In the genomic region with DNA sequence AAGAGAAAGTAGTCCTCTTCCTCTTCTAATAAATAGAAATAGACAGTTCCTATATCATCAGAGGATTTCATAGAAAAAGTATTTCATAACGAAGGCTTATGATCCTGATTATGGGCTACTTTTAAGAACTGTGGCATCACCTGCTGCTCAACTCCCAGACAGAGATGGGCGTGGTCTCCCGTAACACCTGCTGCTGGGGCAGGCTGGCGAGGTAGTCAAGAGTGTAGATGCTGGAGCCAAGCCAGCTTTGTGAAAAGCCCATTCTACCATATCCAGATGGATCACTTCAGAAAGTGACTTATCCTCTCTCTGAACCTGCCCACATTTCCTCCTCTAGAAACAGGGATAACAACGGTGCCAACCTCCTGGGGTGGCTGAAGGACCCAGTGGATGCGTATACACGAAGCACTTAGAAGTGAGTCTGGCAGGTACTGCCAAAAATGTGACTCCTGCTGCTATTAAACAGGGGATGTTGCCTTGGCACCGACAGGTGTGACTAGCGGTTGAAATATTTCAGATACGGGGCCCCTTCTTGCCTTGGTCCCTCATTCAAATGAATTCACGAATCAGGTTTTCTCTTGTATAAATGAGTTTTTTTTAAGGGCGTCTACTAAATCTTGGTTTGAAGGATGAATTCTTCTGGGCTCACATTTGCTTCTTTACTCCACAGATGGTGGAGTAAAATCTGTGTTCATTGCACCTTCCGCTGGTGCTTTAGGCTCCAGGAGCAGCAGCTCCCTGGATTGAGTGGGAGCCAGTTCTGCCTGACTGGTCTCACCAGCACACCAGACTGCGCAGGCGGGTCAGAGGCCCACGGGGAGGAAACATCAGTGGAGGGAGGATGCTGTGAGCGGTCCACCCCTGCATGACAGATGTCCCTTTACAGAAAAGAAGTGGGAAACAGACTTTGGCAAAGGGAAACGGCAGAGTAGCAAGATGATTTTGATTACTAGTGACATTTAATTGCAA, we compare ENCODE assay signal across 15 cellular contexts.
A peak's percentile ranks its signal among the peaks of the same experiment; 100 is the strongest.
DNase-seq lines count a peak whose midpoint lies in the region; ATAC-seq and TF ChIP-seq lines count a peak whose summit lies in the region.
"Had no signal": no experiment of that assay in that cellular context is flagged by ENCODE, and none has a peak within 500 bp of the region (broad histone marks: within the 10 kb centered on the region; RNA-seq: fewer than 3 reads in every experiment).

No MANE protein-coding gene starts in this region.

- 71 to 80% (median 75%) methylated on average over 15 to 18 of the region's 18 CpGs for WGBS in adrenal gland, 4 donors

- intact Hi-C loops in adrenal gland (cut with DNase I) = no loop called here
- intact Hi-C loops in tibial artery (cut with DNase I; ENCODE audit: low total_unique reads) = no loop called here

- H3K4me3 ChIP-seq in adrenal gland (no peak overlapping the region), tibial artery (no peak overlapping the region)

- TF ChIP-seq CTCF in adrenal gland (IDR thresholded peaks at IDR 0.05) (no peak), tibial artery (IDR thresholded peaks at IDR 0.05) (no peak)

- TF ChIP-seq POLR2A in adrenal gland (IDR thresholded peaks at IDR 0.05) (no peak), GM18505 (IDR thresholded peaks at IDR 0.05; ENCODE audit: borderline replicate concordance, extremely low read depth, insufficient read depth, insufficient read length) (no peak)

- H3K27ac ChIP-seq in adrenal gland (peak overlapping the region in 3 of 5 donors; percentile 14 to 90 (median 66)), tibial artery (peak overlapping the region; percentile 84 to 89)
- H3K27ac ChIP-seq: HL-60 had no signal

- H3K4me1 ChIP-seq in adrenal gland (replicated peaks in 1 of 2) (peaks cover 15 to 69% of the 10 kb centered on the region in 2 donors), tibial artery (peaks cover 0 to 87% (median 39%) of the 10 kb centered on the region in 4 donors)

- DNase-seq in DMS153 (lab: John Stamatoyannopoulos, UW) (peak; percentile 70), DMS153 treated with DMSO at 0.1 percent for 48 hours (lab: John Stamatoyannopoulos, UW; ENCODE audit: unreplicated experiment) (no peak), adrenal gland (no peak), left kidney (ENCODE audit: low read depth, low spot score) (peak; percentile 87), tibial artery (no peak), hippocampal formation (lab: John Stamatoyannopoulos, UW) (no peak), HuH-7.5 (ENCODE audit: low spot score) (no peak)
- DNase-seq: 8988T; aorta; EL; naive B cell; RPMI8226; stimulated activated naive CD8-positive, alpha-beta T cell treated with anti-CD3 and anti-CD28 coated beads, Interleukin-15, Interleukin-2, amounts not matched to agents 100 U/mL and 50 U/mL, for 24 hours had no signal

- H3K36me3 ChIP-seq in adrenal gland (replicated peaks in 1 of 2) = no peaks in the 10 kb centered on the region
- no peaks in the 10 kb centered on the region for H3K36me3 ChIP-seq in tibial artery

- no peak for ATAC-seq in GM18505 (IDR thresholded peaks at IDR 0.05; ENCODE audit: unreplicated experiment)
- ATAC-seq: stimulated activated naive CD8-positive, alpha-beta T cell treated with anti-CD3 and anti-CD28 coated beads, Interleukin-15, Interleukin-2, amounts not matched to agents 100 U/mL and 50 U/mL, for 24 hours had no signal

- no peaks in the 10 kb centered on the region for H3K27me3 ChIP-seq in adrenal gland
- H3K27me3 ChIP-seq in tibial artery = no peaks in the 10 kb centered on the region

- H3K9me3 ChIP-seq in adrenal gland (replicated peaks in 1 of 3) (no peaks in the 10 kb centered on the region), tibial artery (no peaks in the 10 kb centered on the region)

Comparison
In these comparisons a context has a peak if more than half of its experiments do, and no peak if none do; other contexts are left out.
1. DNase-seq: peak in DMS153 (single experiment) and left kidney (single experiment); none in DMS153 treated with DMSO at 0.1 percent for 48 hours (single experiment), adrenal gland (0 of 7), tibial artery (0 of 2), hippocampal formation (0 of 2) and HuH-7.5 (single experiment).